In genomic region chr7:99224263-99224947, GRCh38 we compare ENCODE assay signal across 10 cellular contexts. TPM values are rescaled to one million over a fixed set of nuclear protein-coding genes. Genes with fewer than 3 reads are reported as not detected.
DNase-seq lines count a peak whose midpoint lies in the region; ATAC-seq and TF ChIP-seq lines count a peak whose summit lies in the region.
"Had no signal": no experiment of that assay in that cellular context is flagged by ENCODE, and none has a peak within 500 bp of the region (broad histone marks: within the 10 kb centered on the region; RNA-seq: fewer than 3 reads in every experiment).

No MANE protein-coding gene starts in this region.

- no peaks in the 10 kb centered on the region for H3K36me3 Mint-ChIP-seq in activated naive CD4-positive, alpha-beta T cell treated with anti-CD3 and anti-CD28 coated beads, Interleukin-2, amount 10 ng/mL, durations not matched to agents 7 days and 5 days
- H3K36me3 Mint-ChIP-seq: activated naive CD8-positive, alpha-beta T cell treated with anti-CD3 and anti-CD28 coated beads, Interleukin-2, amount 10 ng/mL, durations not matched to agents 7 days and 5 days had no signal

- no peak for DNase-seq in activated naive CD4-positive, alpha-beta T cell treated with anti-CD3 and anti-CD28 coated beads, Interleukin-2, amount 10 ng/mL, durations not matched to agents 7 days and 5 days
- DNase-seq in activated naive CD4-positive, alpha-beta T cell treated with Interleukin-2 at 50 U/mL for 16 hours = no peak
- peak; percentile 35 to 70 for DNase-seq in NOMO-1 (lab: John Stamatoyannopoulos, UW; ENCODE audit: unreplicated experiment in 2 of 2)
- DNase-seq in tibial artery = peak; percentile 61 to 90
- no peak for DNase-seq in activated gamma-delta T cell treated with Interleukin-2 at 50 U/mL for 16 hours
- DNase-seq in anterior cingulate cortex (lab: John Stamatoyannopoulos, UW) = no peak
- no peak for DNase-seq in SK-N-DZ (ENCODE audit: low spot score)
- DNase-seq: activated naive CD8-positive, alpha-beta T cell treated with anti-CD3 and anti-CD28 coated beads, Interleukin-2, amount 10 ng/mL, durations not matched to agents 7 days and 5 days; NCI-H524 treated with DMSO at 0.1 percent for 48 hours had no signal

- CTCF ChIA-PET in activated naive CD4-positive, alpha-beta T cell treated with anti-CD3 and anti-CD28 coated beads, Interleukin-2, amount 10 ng/mL, durations not matched to agents 7 days and 5 days (lab: Charles Lee) = no interaction called here

- peak overlapping the region; percentile 69 to 76 for H3K27ac ChIP-seq in tibial artery

- peak overlapping the region; percentile 19 for H3K27ac Mint-ChIP-seq in activated naive CD4-positive, alpha-beta T cell treated with anti-CD3 and anti-CD28 coated beads, Interleukin-2, amount 10 ng/mL, durations not matched to agents 7 days and 5 days
- H3K27ac Mint-ChIP-seq: activated naive CD8-positive, alpha-beta T cell treated with anti-CD3 and anti-CD28 coated beads, Interleukin-2, amount 10 ng/mL, durations not matched to agents 7 days and 5 days had no signal

- H3K9me3 Mint-ChIP-seq in activated naive CD4-positive, alpha-beta T cell treated with anti-CD3 and anti-CD28 coated beads, Interleukin-2, amount 10 ng/mL, durations not matched to agents 7 days and 5 days = no peaks in the 10 kb centered on the region
- H3K9me3 Mint-ChIP-seq: activated naive CD8-positive, alpha-beta T cell treated with anti-CD3 and anti-CD28 coated beads, Interleukin-2, amount 10 ng/mL, durations not matched to agents 7 days and 5 days had no signal

- ATAC-seq in esophagus mucosa = peak; percentile 95

- peaks cover 0 to 17% (median 4%) of the 10 kb centered on the region in 4 donors for H3K4me1 ChIP-seq in tibial artery

- H3K4me3 Mint-ChIP-seq in activated naive CD4-positive, alpha-beta T cell treated with anti-CD3 and anti-CD28 coated beads, Interleukin-2, amount 10 ng/mL, durations not matched to agents 7 days and 5 days = no peak overlapping the region
- H3K4me3 Mint-ChIP-seq: activated naive CD8-positive, alpha-beta T cell treated with anti-CD3 and anti-CD28 coated beads, Interleukin-2, amount 10 ng/mL, durations not matched to agents 7 days and 5 days had no signal

- H3K9me3 ChIP-seq in tibial artery = no peaks in the 10 kb centered on the region

- peaks cover 7% of the 10 kb centered on the region for H3K4me1 Mint-ChIP-seq in activated naive CD4-positive, alpha-beta T cell treated with anti-CD3 and anti-CD28 coated beads, Interleukin-2, amount 10 ng/mL, durations not matched to agents 7 days and 5 days
- H3K4me1 Mint-ChIP-seq: activated naive CD8-positive, alpha-beta T cell treated with anti-CD3 and anti-CD28 coated beads, Interleukin-2, amount 10 ng/mL, durations not matched to agents 7 days and 5 days had no signal

- peaks cover 5% of the 10 kb centered on the region for H3K27me3 Mint-ChIP-seq in activated naive CD4-positive, alpha-beta T cell treated with anti-CD3 and anti-CD28 coated beads, Interleukin-2, amount 10 ng/mL, durations not matched to agents 7 days and 5 days
- H3K27me3 Mint-ChIP-seq: activated naive CD8-positive, alpha-beta T cell treated with anti-CD3 and anti-CD28 coated beads, Interleukin-2, amount 10 ng/mL, durations not matched to agents 7 days and 5 days had no signal

- no peak for TF ChIP-seq CTCF in tibial artery (IDR thresholded peaks at IDR 0.05)

- peak overlapping the region; percentile 3 to 8 for H3K4me3 ChIP-seq in tibial artery

- intact Hi-C loops in tibial artery (cut with DNase I; ENCODE audit: low total_unique reads) = loop anchor here (5.0 kb wide), 1 partner anchor 182 kb away; no protein-coding TSS in a partner anchor

- no peaks in the 10 kb centered on the region for H3K27me3 ChIP-seq in tibial artery

- no peaks in the 10 kb centered on the region for H3K36me3 ChIP-seq in tibial artery

RNA-seq across cellular contexts. Expression of gene KPNA7, which starts 16.5 kb away (rescaled TPM):
- 0.72 TPM for total RNA-seq in esophagus mucosa
- not detected in 2 replicates for polyA plus RNA-seq in SK-N-DZ (2014; cell fraction: cytosol; rRNA removed)
- polyA plus RNA-seq in SK-N-DZ (2014; cell fraction: nucleus; rRNA removed) = not detected in 2 replicates
- total RNA-seq: activated naive CD8-positive, alpha-beta T cell treated with anti-CD3 and anti-CD28 coated beads, Interleukin-2, amount 10 ng/mL, durations not matched to agents 7 days and 5 days had no signal

RNA-seq across cellular contexts. Expression of gene MYH16, which starts 48.2 kb away (rescaled TPM):
- total RNA-seq in esophagus mucosa = not detected
- polyA plus RNA-seq in SK-N-DZ (2014; cell fraction: cytosol; rRNA removed) = not detected in 2 replicates
- not detected in 2 replicates for polyA plus RNA-seq in SK-N-DZ (2014; cell fraction: nucleus; rRNA removed)
- total RNA-seq: activated naive CD8-positive, alpha-beta T cell treated with anti-CD3 and anti-CD28 coated beads, Interleukin-2, amount 10 ng/mL, durations not matched to agents 7 days and 5 days had no signal

Comparison
In these comparisons a context has a peak if more than half of its experiments do, and no peak if none do; other contexts are left out.
1. DNase-seq: peak in NOMO-1 (2 of 2) and tibial artery (2 of 2); none in activated naive CD4-positive, alpha-beta T cell treated with anti-CD3 and anti-CD28 coated beads, Interleukin-2, amount 10 ng/mL, durations not matched to agents 7 days and 5 days (single experiment), activated naive CD4-positive, alpha-beta T cell treated with Interleukin-2 at 50 U/mL for 16 hours (single experiment), activated gamma-delta T cell treated with Interleukin-2 at 50 U/mL for 16 hours (single experiment), anterior cingulate cortex (0 of 58) and SK-N-DZ (single experiment).